In the genomic region with DNA sequence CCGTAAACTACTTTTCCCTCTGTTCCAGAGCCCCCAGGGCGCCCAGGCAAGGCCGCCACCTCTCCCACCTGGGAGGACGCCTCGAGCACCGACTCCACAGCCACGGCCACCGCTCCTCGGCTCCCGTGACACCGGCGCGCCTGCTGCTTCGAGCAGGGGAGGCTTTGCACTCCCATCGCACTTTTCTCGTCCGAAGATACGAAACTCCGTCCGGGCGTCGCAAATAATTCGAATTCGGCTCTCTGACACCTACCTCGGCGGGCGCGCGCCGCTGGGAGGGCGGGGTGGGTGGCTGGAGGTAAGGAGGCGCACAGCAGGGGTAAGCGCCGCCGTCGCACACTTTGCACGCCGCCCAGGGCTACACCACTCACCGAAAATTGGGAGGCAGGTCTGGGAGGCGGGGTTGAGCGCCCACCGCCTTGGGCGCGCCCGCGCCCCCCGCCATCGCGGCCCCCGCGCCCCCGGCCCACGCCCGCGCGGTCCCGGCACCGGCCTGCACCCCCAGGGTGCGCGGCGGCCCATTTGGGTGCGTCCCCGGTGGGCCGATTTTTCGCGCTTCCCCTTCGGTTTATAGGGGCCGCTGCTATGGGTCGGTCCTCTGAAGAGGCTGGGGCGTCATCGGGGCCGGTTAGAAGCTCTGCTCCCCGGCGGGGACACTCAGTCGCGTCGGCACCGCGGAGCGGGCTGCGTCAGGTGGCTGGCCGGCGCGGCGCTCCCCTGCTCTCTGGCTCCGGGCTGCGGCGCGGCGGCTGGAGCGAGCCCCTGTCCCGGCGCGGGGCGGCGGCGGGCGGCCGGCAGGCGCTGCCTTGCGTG, we compare ENCODE assay signal across 8 cellular contexts. TPM values are rescaled to one million over a fixed set of nuclear protein-coding genes. Genes with fewer than 3 reads are reported as not detected.
DNase-seq lines count a peak whose midpoint lies in the region; ATAC-seq and TF ChIP-seq lines count a peak whose summit lies in the region.

No MANE protein-coding gene starts in this region.

- no peak overlapping the region for H3K27ac ChIP-seq in SJSA1
- H3K27ac ChIP-seq in thyroid gland = peak overlapping the region; percentile 99 to 100 (median 99)

- TF ChIP-seq CTCF in omental fat pad (IDR thresholded peaks at IDR 0.05) (no peak), thyroid gland (IDR thresholded peaks at IDR 0.05) (no peak)

- H3K9me3 Mint-ChIP-seq in activated naive CD4-positive, alpha-beta T cell treated with anti-CD3 and anti-CD28 coated beads for 36 hours = no peaks in the 10 kb centered on the region

- peaks cover 18% of the 10 kb centered on the region for H3K4me1 ChIP-seq in SJSA1 (replicated peaks)
- H3K4me1 ChIP-seq in thyroid gland = peaks cover 6 to 13% of the 10 kb centered on the region in 2 donors

- peak; percentile 75 for DNase-seq in CMK (ENCODE audit: low read depth)
- DNase-seq in SJSA1 (ENCODE audit: low read depth in 1 of 2, low spot score in 2 of 2) = peak; percentile 33 to 66
- DNase-seq in activated naive CD4-positive, alpha-beta T cell treated with anti-CD3 and anti-CD28 coated beads for 36 hours = peak; percentile 89
- peak; percentile 81 for DNase-seq in glomerular visceral epithelial cell (ENCODE audit: extremely low spot score)
- no peak for DNase-seq in omental fat pad (ENCODE audit: low spot score)
- DNase-seq in thyroid gland = peak; percentile 80 to 81

- intact Hi-C loops in activated naive CD4-positive, alpha-beta T cell treated with anti-CD3 and anti-CD28 coated beads for 36 hours (cut with micrococcal nuclease) = loop anchor here (1.0 kb wide), 1 partner anchor 144 kb away; a partner anchor contains a TSS
- intact Hi-C loops in thyroid gland (cut with DNase I) = no loop called here

- H3K36me3 ChIP-seq in SJSA1 (peaks cover 7% of the 10 kb centered on the region), thyroid gland (no peaks in the 10 kb centered on the region)

- H3K4me3 ChIP-seq in SJSA1 (peak overlapping the region; percentile 64), thyroid gland (replicated peaks in 1 of 3) (peak overlapping the region; percentile 17 to 75 (median 43))

- TF ChIP-seq EP300 in Ishikawa (IDR thresholded peaks at IDR 0.05; ENCODE audit: borderline replicate concordance) = no peak

- peak; percentile 97 to 98 for TF ChIP-seq POLR2A in thyroid gland (IDR thresholded peaks at IDR 0.05)

- no peak overlapping the region for H3K27ac Mint-ChIP-seq in activated naive CD4-positive, alpha-beta T cell treated with anti-CD3 and anti-CD28 coated beads for 36 hours

- 0 out of 2 replicates have a peak, but pooled peaks cover 5% of the 10 kb centered on the region for H3K27me3 ChIP-seq in SJSA1 (replicated peaks)
- no peaks in the 10 kb centered on the region for H3K27me3 ChIP-seq in thyroid gland

- H3K27me3 Mint-ChIP-seq in activated naive CD4-positive, alpha-beta T cell treated with anti-CD3 and anti-CD28 coated beads for 36 hours (ENCODE audit: low read depth) = no peaks in the 10 kb centered on the region

- CTCF ChIA-PET in activated naive CD4-positive, alpha-beta T cell treated with anti-CD3 and anti-CD28 coated beads for 36 hours (lab: Charles Lee) = interaction anchor here (1.1 kb wide), 1 partner anchor 10 kb away, joined by 3 read pairs; no protein-coding TSS in a partner anchor

- 71 to 80% methylated on average over 53 to 84 of the region's 101 CpGs for WGBS in thyroid gland, 2 donors

- H3K4me1 Mint-ChIP-seq in activated naive CD4-positive, alpha-beta T cell treated with anti-CD3 and anti-CD28 coated beads for 36 hours (ENCODE audit: low read depth) = peaks cover 27% of the 10 kb centered on the region

- peak overlapping the region; percentile 84 for H3K4me3 Mint-ChIP-seq in activated naive CD4-positive, alpha-beta T cell treated with anti-CD3 and anti-CD28 coated beads for 36 hours

- TF ChIP-seq RAD21 in Ishikawa (IDR thresholded peaks at IDR 0.05; ENCODE audit: low read depth) = no peak

- no peaks in the 10 kb centered on the region for H3K9me3 ChIP-seq in SJSA1 (replicated peaks)
- no peaks in the 10 kb centered on the region for H3K9me3 ChIP-seq in thyroid gland

- ATAC-seq in GM21447 (IDR thresholded peaks at IDR 0.05; ENCODE audit: unreplicated experiment) (peak; percentile 36), omental fat pad (ENCODE audit: low FRiP score) (peak; percentile 72)

- peaks cover 7% of the 10 kb centered on the region for H3K36me3 Mint-ChIP-seq in activated naive CD4-positive, alpha-beta T cell treated with anti-CD3 and anti-CD28 coated beads for 36 hours (ENCODE audit: low read depth)

TF ChIP-seq in Ishikawa, 13 proteins besides CTCF, POLR2A, EP300 and RAD21:
- TF ChIP-seq, protein P1, sequence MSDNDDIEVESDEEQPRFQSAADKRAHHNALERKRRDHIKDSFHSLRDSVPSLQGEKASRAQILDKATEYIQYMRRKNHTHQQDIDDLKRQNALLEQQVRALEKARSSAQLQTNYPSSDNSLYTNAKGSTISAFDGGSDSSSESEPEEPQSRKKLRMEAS (IDR thresholded peaks at IDR 0.05) = peak; percentile 38
- no peak for TF ChIP-seq YY1 (IDR thresholded peaks at IDR 0.05; ENCODE audit: low read depth)
- TF ChIP-seq CREB1 (IDR thresholded peaks at IDR 0.05; ENCODE audit: low read depth) = peak; percentile 86
- no peak for TF ChIP-seq NFIC (IDR thresholded peaks at IDR 0.05)
- peak; percentile 83; the same call in 1 of the 2 replicates for TF ChIP-seq TAF1 (IDR thresholded peaks at IDR 0.05; ENCODE audit: low read depth)
- TF ChIP-seq, protein P2, sequence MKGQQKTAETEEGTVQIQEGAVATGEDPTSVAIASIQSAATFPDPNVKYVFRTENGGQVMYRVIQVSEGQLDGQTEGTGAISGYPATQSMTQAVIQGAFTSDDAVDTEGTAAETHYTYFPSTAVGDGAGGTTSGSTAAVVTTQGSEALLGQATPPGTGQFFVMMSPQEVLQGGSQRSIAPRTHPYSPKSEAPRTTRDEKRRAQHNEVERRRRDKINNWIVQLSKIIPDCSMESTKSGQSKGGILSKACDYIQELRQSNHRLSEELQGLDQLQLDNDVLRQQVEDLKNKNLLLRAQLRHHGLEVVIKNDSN (IDR thresholded peaks at IDR 0.05) = no peak

RNA-seq across cellular contexts. Expression of a gene that starts 36.2 kb away (rescaled TPM):
- total RNA-seq in SJSA1 (2014; rRNA removed; shearing (Covaris generic)) = 726 and 1,015 TPM in 2 replicates
- total RNA-seq in activated naive CD4-positive, alpha-beta T cell treated with anti-CD3 and anti-CD28 coated beads for 36 hours = 100 to 1,000 TPM; 770 to 802 TPM
- total RNA-seq in omental fat pad = 100 to 1,000 TPM; 606 to 837 (median 753) TPM
- 1,000 to 10,000 TPM; 2,457 to 5,038 (median 3,494) TPM for total RNA-seq in thyroid gland

RNA-seq across cellular contexts. Expression of a gene that starts 38.0 kb away (rescaled TPM):
- total RNA-seq in SJSA1 (2014; rRNA removed; shearing (Covaris generic)) = not detected in 2 replicates
- 1 to 10 TPM; 1.6 to 1.9 TPM for total RNA-seq in activated naive CD4-positive, alpha-beta T cell treated with anti-CD3 and anti-CD28 coated beads for 36 hours
- total RNA-seq in omental fat pad (under 1 TPM in 1 of 4 donors, not detected in 3; 0.28 TPM), thyroid gland (1 to 10 TPM in 2 of 4 donors, under 1 TPM in 2; 0.42 to 1.9 (median 1.1) TPM)
